In the genomic region with DNA sequence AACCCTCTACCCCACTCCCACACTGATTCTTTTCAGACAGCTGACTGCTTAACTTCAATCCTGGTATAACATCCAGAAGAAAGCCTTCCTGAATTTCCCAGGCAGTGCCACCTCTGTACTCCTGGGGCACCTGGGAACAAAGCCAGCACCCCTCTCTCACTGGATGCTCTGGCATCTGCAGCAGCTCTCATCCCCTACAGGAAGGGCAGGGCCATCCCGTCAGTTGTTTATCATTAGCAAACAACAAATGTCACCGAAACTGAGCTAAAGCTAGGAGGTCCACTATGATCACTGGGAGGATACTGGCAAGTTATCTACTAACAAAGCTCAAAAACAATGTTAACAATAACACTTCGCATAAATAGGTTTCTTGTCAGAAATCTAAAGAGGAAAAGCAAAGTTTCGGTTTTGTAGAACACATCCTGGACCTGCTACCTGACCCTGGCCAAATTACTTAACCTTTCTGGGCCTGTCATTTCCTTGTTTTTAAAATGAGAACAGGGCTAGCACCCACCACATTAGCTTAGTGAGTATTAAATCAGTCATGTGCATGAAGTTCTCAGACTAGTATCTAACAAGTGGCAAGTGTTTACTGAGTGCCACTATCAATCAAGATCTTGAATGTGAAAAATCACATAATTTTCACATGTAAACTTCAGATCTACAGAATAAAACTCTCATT, we compare ENCODE assay signal across 1 cellular context.
TF ChIP-seq lines count a peak whose summit lies in the region.

No MANE protein-coding gene starts in this region.

TF ChIP-seq in HEK293, 187 proteins besides CTCF, POLR2A, EP300 and RAD21 (continued from another document):
- TF ChIP-seq, protein P1, sequence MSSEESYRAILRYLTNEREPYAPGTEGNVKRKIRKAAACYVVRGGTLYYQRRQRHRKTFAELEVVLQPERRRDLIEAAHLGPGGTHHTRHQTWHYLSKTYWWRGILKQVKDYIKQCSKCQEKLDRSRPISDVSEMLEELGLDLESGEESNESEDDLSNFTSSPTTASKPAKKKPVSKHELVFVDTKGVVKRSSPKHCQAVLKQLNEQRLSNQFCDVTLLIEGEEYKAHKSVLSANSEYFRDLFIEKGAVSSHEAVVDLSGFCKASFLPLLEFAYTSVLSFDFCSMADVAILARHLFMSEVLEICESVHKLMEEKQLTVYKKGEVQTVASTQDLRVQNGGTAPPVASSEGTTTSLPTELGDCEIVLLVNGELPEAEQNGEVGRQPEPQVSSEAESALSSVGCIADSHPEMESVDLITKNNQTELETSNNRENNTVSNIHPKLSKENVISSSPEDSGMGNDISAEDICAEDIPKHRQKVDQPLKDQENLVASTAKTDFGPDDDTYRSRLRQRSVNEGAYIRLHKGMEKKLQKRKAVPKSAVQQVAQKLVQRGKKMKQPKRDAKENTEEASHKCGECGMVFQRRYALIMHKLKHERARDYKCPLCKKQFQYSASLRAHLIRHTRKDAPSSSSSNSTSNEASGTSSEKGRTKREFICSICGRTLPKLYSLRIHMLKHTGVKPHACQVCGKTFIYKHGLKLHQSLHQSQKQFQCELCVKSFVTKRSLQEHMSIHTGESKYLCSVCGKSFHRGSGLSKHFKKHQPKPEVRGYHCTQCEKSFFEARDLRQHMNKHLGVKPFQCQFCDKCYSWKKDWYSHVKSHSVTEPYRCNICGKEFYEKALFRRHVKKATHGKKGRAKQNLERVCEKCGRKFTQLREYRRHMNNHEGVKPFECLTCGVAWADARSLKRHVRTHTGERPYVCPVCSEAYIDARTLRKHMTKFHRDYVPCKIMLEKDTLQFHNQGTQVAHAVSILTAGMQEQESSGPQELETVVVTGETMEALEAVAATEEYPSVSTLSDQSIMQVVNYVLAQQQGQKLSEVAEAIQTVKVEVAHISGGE (tag by site-specific recombination; conservative IDR thresholded peaks at IDR 0.05; ENCODE audit: low read depth), result no peak
- TF ChIP-seq SP7 (tag by site-specific recombination; IDR thresholded peaks at IDR 0.05) (no peak), ZNF48 (tag by site-specific recombination; IDR thresholded peaks at IDR 0.05) (no peak), ZBTB17 (tag by site-specific recombination; IDR thresholded peaks at IDR 0.05) (peak; percentile 32; the same call in 1 of the 2 replicates)
- TF ChIP-seq, protein P2, sequence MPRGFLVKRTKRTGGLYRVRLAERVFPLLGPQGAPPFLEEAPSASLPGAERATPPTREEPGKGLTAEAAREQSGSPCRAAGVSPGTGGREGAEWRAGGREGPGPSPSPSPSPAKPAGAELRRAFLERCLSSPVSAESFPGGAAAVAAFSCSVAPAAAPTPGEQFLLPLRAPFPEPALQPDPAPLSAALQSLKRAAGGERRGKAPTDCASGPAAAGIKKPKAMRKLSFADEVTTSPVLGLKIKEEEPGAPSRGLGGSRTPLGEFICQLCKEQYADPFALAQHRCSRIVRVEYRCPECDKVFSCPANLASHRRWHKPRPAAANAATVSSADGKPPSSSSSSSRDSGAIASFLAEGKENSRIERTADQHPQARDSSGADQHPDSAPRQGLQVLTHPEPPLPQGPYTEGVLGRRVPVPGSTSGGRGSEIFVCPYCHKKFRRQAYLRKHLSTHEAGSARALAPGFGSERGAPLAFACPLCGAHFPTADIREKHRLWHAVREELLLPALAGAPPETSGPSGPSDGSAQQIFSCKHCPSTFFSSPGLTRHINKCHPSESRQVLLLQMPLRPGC (tag by site-specific recombination; IDR thresholded peaks at IDR 0.05), result no peak
